11 cellular contexts compared by ENCODE assay signal in the genomic region with DNA sequence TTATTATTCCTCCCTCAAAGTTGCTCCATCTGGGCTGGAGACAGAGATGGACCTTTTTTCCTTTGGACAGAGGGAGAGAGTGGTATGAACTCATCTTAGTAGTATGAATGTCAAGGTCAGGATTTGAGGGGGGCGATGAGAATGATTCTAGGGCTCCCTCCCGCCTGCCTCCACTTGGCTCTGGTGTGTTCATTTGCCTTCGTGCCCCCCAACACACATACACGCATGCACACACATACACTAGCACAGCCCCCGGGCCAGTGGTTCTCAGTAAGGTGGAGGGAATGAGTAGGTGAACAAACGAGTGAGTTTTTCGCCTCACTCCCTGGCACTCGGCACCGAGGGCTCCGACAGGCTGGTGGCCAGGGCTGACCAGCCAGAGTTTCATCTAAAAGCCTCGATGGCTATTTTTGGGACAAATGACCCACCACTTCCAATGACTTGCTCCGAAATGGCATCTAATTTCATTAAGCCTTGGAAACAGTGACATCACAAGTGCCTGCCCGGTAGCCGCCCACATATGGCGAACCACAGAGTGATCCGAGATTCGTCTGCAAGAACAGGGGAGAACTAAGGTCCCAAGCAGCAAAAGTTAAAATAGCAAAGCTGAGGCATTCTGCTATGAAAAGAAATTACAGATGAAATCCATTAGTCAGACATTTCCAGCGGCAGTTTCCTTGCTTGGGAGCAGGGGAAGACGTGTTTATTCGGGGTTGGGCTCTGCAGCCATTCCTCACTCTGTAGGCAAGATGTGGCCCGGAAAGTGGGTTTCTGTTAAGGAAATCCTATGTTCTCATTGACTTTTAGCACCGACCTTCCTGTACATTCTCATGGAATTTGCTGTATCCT. TPM values are rescaled to one million over a fixed set of nuclear protein-coding genes. Genes with fewer than 3 reads are reported as not detected.
DNase-seq lines count a peak whose midpoint lies in the region; ATAC-seq and TF ChIP-seq lines count a peak whose summit lies in the region.
"Had no signal": no experiment of that assay in that cellular context is flagged by ENCODE, and none has a peak within 500 bp of the region (broad histone marks: within the 10 kb centered on the region; RNA-seq: fewer than 3 reads in every experiment).

No MANE protein-coding gene starts in this region.

- H3K27me3 Mint-ChIP-seq in mesothelial cell of epicardium (ENCODE audit: low read depth) = no peaks in the 10 kb centered on the region

- intact Hi-C loops in testis (cut with DNase I; ENCODE audit: low total_unique reads) = loop anchor here (10.0 kb wide), 1 partner anchor 84 kb away; no protein-coding TSS in a partner anchor

- TF ChIP-seq CTCF in mesothelial cell of epicardium (IDR thresholded peaks at IDR 0.05; ENCODE audit: unreplicated experiment) (no peak), testis (IDR thresholded peaks at IDR 0.05) (no peak)

- peaks cover 5% of the 10 kb centered on the region for H3K9me3 Mint-ChIP-seq in mesothelial cell of epicardium
- H3K9me3 Mint-ChIP-seq: T-helper 1 cell treated with Interleukin-12 subunit alpha and Interleukin-12 subunit beta and Interleukin-4 antibody, amounts not matched to agents 30 μg/mL and 1 μg/mL, for 36 hours had no signal

- H3K27ac ChIP-seq in testis = peak overlapping the region; percentile 70 to 74

- no peak for TF ChIP-seq POLR2A in testis (IDR thresholded peaks at IDR 0.05)

- H3K4me1 Mint-ChIP-seq in mesothelial cell of epicardium = peaks cover 7% of the 10 kb centered on the region

- H3K9me3 ChIP-seq in testis = no peaks in the 10 kb centered on the region

- H3K4me1 ChIP-seq in testis = peaks cover 26% of the 10 kb centered on the region

- H3K4me3 Mint-ChIP-seq in mesothelial cell of epicardium = no peak overlapping the region
- H3K4me3 Mint-ChIP-seq: T-helper 1 cell treated with Interleukin-12 subunit alpha and Interleukin-12 subunit beta and Interleukin-4 antibody, amounts not matched to agents 30 μg/mL and 1 μg/mL, for 36 hours had no signal

- H3K4me3 ChIP-seq in testis = no peak overlapping the region

- ATAC-seq in HG03039 (IDR thresholded peaks at IDR 0.05; ENCODE audit: unreplicated experiment) = no peak

- WGBS in testis, 2 donors = 58 to 66% methylated on average over 18 to 22 of the region's 22 CpGs

- H3K36me3 ChIP-seq in testis (ENCODE audit: low read depth, missing control alignments) = no peaks in the 10 kb centered on the region

- H3K36me3 Mint-ChIP-seq in mesothelial cell of epicardium = peaks cover 13% of the 10 kb centered on the region

- peak; percentile 37 to 53 for DNase-seq in activated CD4-positive, alpha-beta T cell treated with anti-CD3 and anti-CD28 coated beads, Interleukin-2, amount 50 U/mL, for 48 hours
- no peak for DNase-seq in activated CD4-positive, alpha-beta T cell treated with anti-CD3 and anti-CD28 coated beads for 4 hours
- DNase-seq in dermis blood vessel endothelial cell = peak; percentile 95
- DNase-seq in mesothelial cell of epicardium (ENCODE audit: low spot score in 2 of 2, unreplicated experiment in 2 of 2) = no peak
- no peak for DNase-seq in testis
- no peak for DNase-seq in NOMO-1 treated with DMSO at 0.1 percent for 48 hours (lab: John Stamatoyannopoulos, UW; ENCODE audit: unreplicated experiment)
- no peak for DNase-seq in NCI-H1105 (lab: John Stamatoyannopoulos, UW)
- DNase-seq: 8988T; activated CD8-positive, alpha-beta memory T cell treated with anti-CD3 and anti-CD28 coated beads for 24 hours had no signal

- peak overlapping the region; percentile 64 for H3K27ac Mint-ChIP-seq in mesothelial cell of epicardium
- H3K27ac Mint-ChIP-seq: T-helper 1 cell treated with Interleukin-12 subunit alpha and Interleukin-12 subunit beta and Interleukin-4 antibody, amounts not matched to agents 30 μg/mL and 1 μg/mL, for 36 hours had no signal

- H3K27me3 ChIP-seq in testis = no peaks in the 10 kb centered on the region

RNA-seq across cellular contexts. Expression of gene ERGIC1, which starts 44.8 kb away (rescaled TPM):
- total RNA-seq in dermis blood vessel endothelial cell (64.0 and 137 TPM in 2 replicates), mesothelial cell of epicardium (107 to 110 TPM (median 109 TPM) in 3 replicates), testis (10 to 100 TPM; 89.8 to 100.0 TPM)
- polyA plus RNA-seq in testis (ENCODE audit: insufficient read depth, low read depth, low replicate concordance) = 94.1 TPM

Comparison
In these comparisons a context has a peak if more than half of its experiments do, and no peak if none do; other contexts are left out.
1. DNase-seq: peak in activated CD4-positive, alpha-beta T cell treated with anti-CD3 and anti-CD28 coated beads, Interleukin-2, amount 50 U/mL, for 48 hours (2 of 2) and dermis blood vessel endothelial cell (single experiment); none in activated CD4-positive, alpha-beta T cell treated with anti-CD3 and anti-CD28 coated beads for 4 hours (0 of 2), mesothelial cell of epicardium (0 of 2), testis (single experiment), NOMO-1 treated with DMSO at 0.1 percent for 48 hours (single experiment) and NCI-H1105 (single experiment).